In genomic region chr14:105064001-105064400, GRCh38 we compare ENCODE assay signal across 15 cellular contexts. TPM values are rescaled to one million over a fixed set of nuclear protein-coding genes. Genes with fewer than 3 reads are reported as not detected.
DNase-seq lines count a peak whose midpoint lies in the region; ATAC-seq, FAIRE-seq and TF ChIP-seq lines count a peak whose summit lies in the region.
"Had no signal": no experiment of that assay in that cellular context is flagged by ENCODE, and none has a peak within 500 bp of the region (broad histone marks: within the 10 kb centered on the region; RNA-seq: fewer than 3 reads in every experiment).

No MANE protein-coding gene starts in this region.

- no peak for DNase-seq in activated CD8-positive, alpha-beta memory T cell treated with anti-CD3 and anti-CD28 coated beads, Interleukin-2, amount 10 ng/mL, durations not matched to agents 7 days and 5 days
- no peak for DNase-seq in activated CD8-positive, alpha-beta memory T cell treated with anti-CD3 and anti-CD28 coated beads, Interleukin-2, amount 50 U/mL, for 4 hours
- DNase-seq in T-helper 17 cell: no peak
- no peak for DNase-seq in esophagus squamous epithelium (lab: John Stamatoyannopoulos, UW)
- DNase-seq in stimulated activated naive CD8-positive, alpha-beta T cell treated with anti-CD3 and anti-CD28 coated beads, Interleukin-15, amount 100 ng/mL, for 72 hours: no peak
- no peak for DNase-seq in HTR-8/SVneo (ENCODE audit: insufficient read length, low spot score)
- no peak for DNase-seq in HT-29 (ENCODE audit: low spot score)
- no peak for DNase-seq in retina
- DNase-seq: activated gamma-delta T cell treated with Interleukin-2 at 50 U/mL for 16 hours, DND-41, NCI-H774, SHP77 treated with DMSO at 0.1 percent for 48 hours had no signal

- no peak for TF ChIP-seq CTCF in esophagus squamous epithelium (IDR thresholded peaks at IDR 0.05)

- H3K4me1 Mint-ChIP-seq in activated CD8-positive, alpha-beta memory T cell treated with anti-CD3 and anti-CD28 coated beads, Interleukin-2, amount 10 ng/mL, durations not matched to agents 7 days and 5 days: peaks cover 66% of the 10 kb centered on the region
- H3K4me1 Mint-ChIP-seq in T-helper 17 cell: peaks cover 59% of the 10 kb centered on the region
- H3K4me1 Mint-ChIP-seq in stimulated activated naive CD8-positive, alpha-beta T cell treated with anti-CD3 and anti-CD28 coated beads, Interleukin-15, amount 100 ng/mL, for 72 hours: peaks cover 95% of the 10 kb centered on the region

- no peaks in the 10 kb centered on the region for H3K9me3 Mint-ChIP-seq in activated CD8-positive, alpha-beta memory T cell treated with anti-CD3 and anti-CD28 coated beads, Interleukin-2, amount 10 ng/mL, durations not matched to agents 7 days and 5 days (ENCODE audit: low read depth)
- no peaks in the 10 kb centered on the region for H3K9me3 Mint-ChIP-seq in stimulated activated naive CD8-positive, alpha-beta T cell treated with anti-CD3 and anti-CD28 coated beads, Interleukin-15, amount 100 ng/mL, for 72 hours

- H3K4me3 Mint-ChIP-seq in activated CD8-positive, alpha-beta memory T cell treated with anti-CD3 and anti-CD28 coated beads, Interleukin-2, amount 10 ng/mL, durations not matched to agents 7 days and 5 days: peak overlapping the region; percentile 95
- H3K4me3 Mint-ChIP-seq in T-helper 17 cell: peak overlapping the region; percentile 96
- H3K4me3 Mint-ChIP-seq in stimulated activated naive CD8-positive, alpha-beta T cell treated with anti-CD3 and anti-CD28 coated beads, Interleukin-15, amount 100 ng/mL, for 72 hours: peak overlapping the region; percentile 89 to 95

- peaks cover 18% of the 10 kb centered on the region for H3K36me3 Mint-ChIP-seq in activated CD8-positive, alpha-beta memory T cell treated with anti-CD3 and anti-CD28 coated beads, Interleukin-2, amount 10 ng/mL, durations not matched to agents 7 days and 5 days
- no peaks in the 10 kb centered on the region for H3K36me3 Mint-ChIP-seq in T-helper 17 cell (ENCODE audit: low read depth)

- no peaks in the 10 kb centered on the region for H3K9me3 ChIP-seq in T-helper 17 cell (ENCODE audit: control insufficient read depth, low read length, poor library complexity, severe bottlenecking)
- no peaks in the 10 kb centered on the region for H3K9me3 ChIP-seq in esophagus squamous epithelium

- no peak for FAIRE-seq in HTR-8/SVneo (lab: Jason Lieb, UNC)
- FAIRE-seq: small intestine had no signal

- CTCF ChIA-PET in activated CD8-positive, alpha-beta memory T cell treated with anti-CD3 and anti-CD28 coated beads, Interleukin-2, amount 10 ng/mL, durations not matched to agents 7 days and 5 days (lab: Charles Lee): interaction anchor here (1.0 to 12.3 kb wide), 6 partner anchors 12 to 288 kb away, joined by 4 to 192 read pairs (median 10); no protein-coding TSS in a partner anchor

- peak overlapping the region; percentile 97 for H3K27ac Mint-ChIP-seq in activated CD8-positive, alpha-beta memory T cell treated with anti-CD3 and anti-CD28 coated beads, Interleukin-2, amount 10 ng/mL, durations not matched to agents 7 days and 5 days
- H3K27ac Mint-ChIP-seq in T-helper 17 cell: peak overlapping the region; percentile 99
- H3K27ac Mint-ChIP-seq in stimulated activated naive CD8-positive, alpha-beta T cell treated with anti-CD3 and anti-CD28 coated beads, Interleukin-15, amount 100 ng/mL, for 72 hours: peak overlapping the region in 1 of 2 donors; percentile 98

- ATAC-seq in activated CD8-positive, alpha-beta memory T cell treated with anti-CD3 and anti-CD28 coated beads, Interleukin-2, amount 10 ng/mL, durations not matched to agents 7 days and 5 days: no peak
- no peak for ATAC-seq in T-helper 17 cell
- ATAC-seq in stimulated activated naive CD8-positive, alpha-beta T cell treated with anti-CD3 and anti-CD28 coated beads, Interleukin-15, amount 100 ng/mL, for 72 hours: no peak

- H3K4me3 ChIP-seq in esophagus squamous epithelium: peak overlapping the region in 3 of 4 donors; percentile 28 to 57 (median 43)

- H3K27me3 Mint-ChIP-seq in activated CD8-positive, alpha-beta memory T cell treated with anti-CD3 and anti-CD28 coated beads, Interleukin-2, amount 10 ng/mL, durations not matched to agents 7 days and 5 days: no peaks in the 10 kb centered on the region
- no peaks in the 10 kb centered on the region for H3K27me3 Mint-ChIP-seq in T-helper 17 cell
- no peaks in the 10 kb centered on the region for H3K27me3 Mint-ChIP-seq in stimulated activated naive CD8-positive, alpha-beta T cell treated with anti-CD3 and anti-CD28 coated beads, Interleukin-15, amount 100 ng/mL, for 72 hours

- intact Hi-C loops in esophagus squamous epithelium (cut with DNase I): no loop called here

- H3K27me3 ChIP-seq in esophagus squamous epithelium: peaks cover 0 to 46% (median 0%) of the 10 kb centered on the region in 4 donors

- H3K27ac ChIP-seq in esophagus squamous epithelium: peak overlapping the region in 3 of 4 donors; percentile 70 to 81 (median 79)
- H3K27ac ChIP-seq: VCaP had no signal

- H3K4me1 ChIP-seq in esophagus squamous epithelium: peaks cover 7 to 67% (median 8%) of the 10 kb centered on the region in 3 donors

- WGBS in esophagus squamous epithelium, 2 donors: 62 to 69% methylated on average over 8 to 10 of the region's 10 CpGs

- no peak for TF ChIP-seq POLR2A in esophagus squamous epithelium (IDR thresholded peaks at IDR 0.05)

- no peaks in the 10 kb centered on the region for H3K36me3 ChIP-seq in esophagus squamous epithelium

RNA-seq across cellular contexts. Expression of gene GPR132, which starts 1.2 kb away (rescaled TPM):
- total RNA-seq in activated CD8-positive, alpha-beta memory T cell treated with anti-CD3 and anti-CD28 coated beads, Interleukin-2, amount 10 ng/mL, durations not matched to agents 7 days and 5 days: 10 to 100 TPM; 47.4 to 49.4 TPM
- 10 to 100 TPM; 43.4 to 47.1 TPM for total RNA-seq in T-helper 17 cell
- total RNA-seq in esophagus squamous epithelium: 1 to 10 TPM in 3 of 4 donors, under 1 TPM in 1; 0.79 to 5.0 (median 1.6) TPM
- not detected in 2 replicates for total RNA-seq in HT-29 (2014; rRNA removed; shearing (Covaris generic))
- total RNA-seq: myocyte had no signal

RNA-seq across cellular contexts. Expression of gene CDCA4, which starts 43.1 kb away (rescaled TPM):
- total RNA-seq in activated CD8-positive, alpha-beta memory T cell treated with anti-CD3 and anti-CD28 coated beads, Interleukin-2, amount 10 ng/mL, durations not matched to agents 7 days and 5 days: 10 to 100 TPM; 70.8 to 77.8 TPM
- total RNA-seq in T-helper 17 cell (10 to 100 TPM; 16.1 to 18.4 TPM), esophagus squamous epithelium (10 to 100 TPM; 15.3 to 35.0 (median 23.3) TPM)
- total RNA-seq in HT-29 (2014; rRNA removed; shearing (Covaris generic)): 45.4 and 45.7 TPM in 2 replicates

Comparison
In these comparisons a context has a peak if more than half of its experiments do, and no peak if none do; other contexts are left out.
1. RNA of gene GPR132, which starts 1.2 kb away (total RNA-seq): 47.4 to 49.4 TPM in activated CD8-positive, alpha-beta memory T cell treated with anti-CD3 and anti-CD28 coated beads, Interleukin-2, amount 10 ng/mL, durations not matched to agents 7 days and 5 days and 43.4 to 47.1 TPM in T-helper 17 cell; 0.79 to 5.0 TPM in esophagus squamous epithelium and not detected in HT-29; every median in the first group is over 4 times any median in the second.
2. Peak in every context shown above with its lines, with median percentiles within 50 percentile points of each other: H3K4me3 Mint-ChIP-seq.